In the genomic region with DNA sequence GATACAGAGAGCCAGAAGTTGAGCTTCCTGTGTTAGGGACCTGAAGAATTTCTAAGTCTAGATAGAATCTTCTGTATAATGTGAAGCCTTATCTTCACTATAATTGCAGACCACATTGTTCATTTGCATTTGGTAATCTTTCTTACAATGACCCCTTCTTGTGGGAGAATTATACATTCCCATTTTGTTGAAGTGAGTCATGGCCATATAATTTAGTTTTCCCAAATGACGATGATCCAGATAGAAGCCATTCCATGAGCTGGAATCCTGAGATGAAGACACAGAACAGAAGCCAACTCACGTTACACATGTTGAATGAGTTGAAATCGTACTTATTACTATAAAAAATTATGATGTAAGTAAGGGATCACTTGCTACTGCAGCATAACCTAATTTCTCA, we compare ENCODE assay signal across 16 cellular contexts.
A peak's percentile ranks its signal among the peaks of the same experiment; 100 is the strongest.
DNase-seq lines count a peak whose midpoint lies in the region; ATAC-seq and TF ChIP-seq lines count a peak whose summit lies in the region.
"Had no signal": no experiment of that assay in that cellular context is flagged by ENCODE, and none has a peak within 500 bp of the region (broad histone marks: within the 10 kb centered on the region; RNA-seq: fewer than 3 reads in every experiment).

No MANE protein-coding gene starts in this region.

- no peaks in the 10 kb centered on the region for H3K27me3 ChIP-seq in SK-N-SH (ENCODE audit: insufficient read depth)
- H3K27me3 ChIP-seq in spleen (replicated peaks in 1 of 7) = no peaks in the 10 kb centered on the region
- H3K27me3 ChIP-seq: BE2C had no signal

- H3K79me2 ChIP-seq in SK-N-SH (ENCODE audit: insufficient read depth) = no peaks in the 10 kb centered on the region

- no peak overlapping the region for H3K9ac ChIP-seq in SK-N-SH
- H3K9ac ChIP-seq: GM23248 had no signal

- H3K36me3 ChIP-seq in SK-N-SH (replicated peaks in 1 of 2; ENCODE audit: control insufficient read depth in 1 of 2, insufficient read depth in 2 of 2, low read length in 1 of 2) (peaks cover 0 to 3% of the 10 kb centered on the region in 2 experiments), spleen (no peaks in the 10 kb centered on the region)
- H3K36me3 ChIP-seq: BE2C had no signal

- no peak overlapping the region for H3K4me2 ChIP-seq in SK-N-SH

- WGBS in SK-N-SH (ENCODE audit: low lambda C conversion rate) = 38% methylated on average over 3 of the region's 3 CpGs
- 81 to 90% (median 82%) methylated on average over 3 of the region's 3 CpGs for WGBS in spleen, 5 donors

- H3K27ac ChIP-seq in SK-N-SH (ENCODE audit: low read depth in 2 of 2, low read length in 1 of 2) = no peak overlapping the region
- no peak overlapping the region for H3K27ac ChIP-seq in spleen
- H3K27ac ChIP-seq: C4-2B, GM23248, HL-60 had no signal

- no peak for TF ChIP-seq POLR2A in spleen (IDR thresholded peaks at IDR 0.05)

- no peaks in the 10 kb centered on the region for H4K20me1 ChIP-seq in SK-N-SH (ENCODE audit: insufficient read depth)

- TF ChIP-seq EP300 in SK-N-SH (IDR thresholded peaks at IDR 0.05; ENCODE audit: borderline replicate concordance in 1 of 2, low read depth in 1 of 2, low read length in 1 of 2) = no peak

- H3K9me2 ChIP-seq in SK-N-SH = no peaks in the 10 kb centered on the region

- H3K4me3 ChIP-seq in SK-N-SH (ENCODE audit: low read depth in 2 of 2, low read length in 1 of 2) (no peak overlapping the region), spleen (no peak overlapping the region)
- H3K4me3 ChIP-seq: GM12878, GM23248 had no signal

- H2AFZ ChIP-seq in SK-N-SH (ENCODE audit: low read depth) = peak overlapping the region; percentile 70; the same call in 1 of the 2 replicates
- H2AFZ ChIP-seq: GM23248 had no signal

- no peak for TF ChIP-seq CTCF in SK-N-SH (IDR thresholded peaks at IDR 0.05)
- no peak for TF ChIP-seq CTCF in spleen (IDR thresholded peaks at IDR 0.05 in 8 of 11, conservative IDR thresholded peaks at IDR 0.05 in 3 of 11)

- POLR2A ChIA-PET in SK-N-SH (lab: Yijun Ruan, JAX) = no interaction called here

- H3K4me1 ChIP-seq in SK-N-SH (ENCODE audit: control insufficient read depth in 1 of 2, insufficient read depth in 2 of 2, low read depth in 1 of 2, low read length in 1 of 2) (peaks cover 0 to 5% of the 10 kb centered on the region in 2 experiments; a peak in 2 of 4 replicates), spleen (no peaks in the 10 kb centered on the region)
- H3K4me1 ChIP-seq: Caco-2 had no signal

- ATAC-seq in HG03280 (IDR thresholded peaks at IDR 0.05; ENCODE audit: unreplicated experiment) = no peak
- ATAC-seq: CD8-positive, alpha-beta T cell; GM12878; HCT116 had no signal

- H3K9me3 ChIP-seq in SK-N-SH = no peaks in the 10 kb centered on the region
- no peaks in the 10 kb centered on the region for H3K9me3 ChIP-seq in spleen
- H3K9me3 ChIP-seq: BE2C, Caco-2 had no signal

- CTCF ChIA-PET in SK-N-SH (lab: Yijun Ruan, JAX) = interaction anchor here (0.9 to 1.3 kb wide), 2 partner anchors 11 to 31 kb away, joined by 3 to 4 read pairs; no protein-coding TSS in a partner anchor

- DNase-seq in HT1080 (ENCODE audit: low read depth) (peak; percentile 1), SK-N-SH (no peak), fibroblast of peridontal ligament (ENCODE audit: extremely low read depth) (peak; percentile 58), spleen (no peak), occipital lobe (lab: John Stamatoyannopoulos, UW) (no peak), DMS153 treated with DMSO at 0.1 percent for 48 hours (lab: John Stamatoyannopoulos, UW; ENCODE audit: unreplicated experiment) (no peak)
- DNase-seq: BE2C; Caco-2; CD8-positive, alpha-beta T cell; DMS53; GM23248 had no signal

- intact Hi-C loops in spleen (cut with DNase I; ENCODE audit: low total_unique reads) = no loop called here

- H3F3A ChIP-seq in SK-N-SH (replicated peaks; ENCODE audit: insufficient read depth) = no peaks in the 10 kb centered on the region

- no peak for TF ChIP-seq RAD21 in SK-N-SH (IDR thresholded peaks at IDR 0.05; ENCODE audit: low read length)

TF ChIP-seq in SK-N-SH, 30 proteins besides CTCF, POLR2A, EP300 and RAD21:
- no peak for TF ChIP-seq TEAD4 (IDR thresholded peaks at IDR 0.05; ENCODE audit: borderline replicate concordance, insufficient read depth)

Comparison
In these comparisons a context has a peak if more than half of its experiments do, and no peak if none do; other contexts are left out.
1. DNase-seq: peak in HT1080 (single experiment) and fibroblast of peridontal ligament (single experiment); none in SK-N-SH (single experiment), spleen (single experiment), occipital lobe (single experiment) and DMS153 treated with DMSO at 0.1 percent for 48 hours (single experiment).